8 cellular contexts compared by ENCODE assay signal in the genomic region with DNA sequence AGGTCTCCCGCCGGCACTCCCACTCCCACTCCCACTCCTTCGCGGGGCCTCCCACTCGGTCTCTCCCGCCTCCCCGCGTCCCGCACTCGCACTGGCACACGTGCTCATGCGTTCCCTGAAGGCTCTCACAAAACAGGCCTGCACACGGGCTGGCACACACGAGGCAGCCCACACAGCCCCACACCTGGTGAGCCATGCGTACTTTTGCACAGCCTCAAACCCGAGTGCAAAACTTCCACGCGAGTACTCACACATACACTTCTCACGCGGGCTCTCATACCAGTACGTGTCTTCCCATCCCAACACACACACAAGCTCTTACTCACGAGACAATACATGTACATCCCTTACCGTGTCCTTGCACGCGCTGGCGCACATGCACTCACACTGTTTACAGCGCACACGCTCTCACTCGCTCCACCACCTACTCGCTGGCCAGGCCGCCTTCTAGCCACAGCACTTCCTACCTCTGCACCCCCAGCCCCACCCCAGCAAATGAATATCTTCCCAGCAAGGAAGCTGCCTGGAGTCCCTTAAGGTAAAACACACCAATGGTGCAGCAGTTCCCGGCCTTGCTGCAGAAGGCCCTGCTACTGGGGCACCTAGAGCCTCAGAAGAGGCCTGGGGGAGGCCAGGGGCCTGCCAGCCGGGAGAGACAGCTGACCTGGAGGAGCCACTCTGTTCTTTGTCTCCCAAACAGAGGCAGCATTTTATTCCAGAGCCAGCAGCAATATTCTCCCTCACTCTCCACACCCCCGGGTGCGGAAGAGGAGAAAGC. TPM values are rescaled to one million over a fixed set of nuclear protein-coding genes. Genes with fewer than 3 reads are reported as not detected.
DNase-seq lines count a peak whose midpoint lies in the region; ATAC-seq and TF ChIP-seq lines count a peak whose summit lies in the region.

No MANE protein-coding gene starts in this region.

- no peak for TF ChIP-seq CTCF in right atrium auricular region (IDR thresholded peaks at IDR 0.05)
- TF ChIP-seq CTCF in psoas muscle (IDR thresholded peaks at IDR 0.05), result no peak

- H3K27me3 ChIP-seq in right atrium auricular region, result no peaks in the 10 kb centered on the region
- no peaks in the 10 kb centered on the region for H3K27me3 ChIP-seq in psoas muscle (ENCODE audit: insufficient read depth in 3 of 3, low read length in 2 of 3)

- H3K27ac ChIP-seq in right atrium auricular region, result peak overlapping the region; percentile 89 to 96
- peak overlapping the region; percentile 60 for H3K27ac ChIP-seq in psoas muscle

- peaks cover 69% of the 10 kb centered on the region for H3K27me3 Mint-ChIP-seq in activated naive CD8-positive, alpha-beta T cell treated with anti-CD3 and anti-CD28 coated beads, Interleukin-2, amount 10 ng/mL, durations not matched to agents 7 days and 5 days

- peaks cover 28% of the 10 kb centered on the region for H3K4me1 Mint-ChIP-seq in activated naive CD8-positive, alpha-beta T cell treated with anti-CD3 and anti-CD28 coated beads, Interleukin-2, amount 10 ng/mL, durations not matched to agents 7 days and 5 days

- 35 to 44% (median 38%) methylated on average over 29 to 35 of the region's 35 CpGs for WGBS in psoas muscle, 3 donors

- DNase-seq in activated gamma-delta T cell (lab: John Stamatoyannopoulos, UW), result peak; percentile 17
- DNase-seq in activated gamma-delta T cell treated with Interleukin-2 at 50 U/mL for 16 hours, result no peak
- no peak for DNase-seq in activated naive CD8-positive, alpha-beta T cell treated with anti-CD3 and anti-CD28 coated beads, Interleukin-2, amount 10 ng/mL, durations not matched to agents 7 days and 5 days
- no peak for DNase-seq in right atrium auricular region (ENCODE audit: low spot score)
- peak in 1 of 2 donors; percentile 51 for DNase-seq in psoas muscle
- DNase-seq in stimulated activated naive CD4-positive, alpha-beta T cell treated with Interleukin-2 at 50 U/mL for 16 hours (lab: John Stamatoyannopoulos, UW), result no peak

- H3K4me3 Mint-ChIP-seq in activated naive CD8-positive, alpha-beta T cell treated with anti-CD3 and anti-CD28 coated beads, Interleukin-2, amount 10 ng/mL, durations not matched to agents 7 days and 5 days, result peak overlapping the region; percentile 89

- POLR2A ChIA-PET in activated naive CD8-positive, alpha-beta T cell treated with anti-CD3 and anti-CD28 coated beads, Interleukin-2, amount 10 ng/mL, durations not matched to agents 7 days and 5 days (lab: Charles Lee), result no interaction called here

- H3K9me3 ChIP-seq in right atrium auricular region (no peaks in the 10 kb centered on the region), psoas muscle (no peaks in the 10 kb centered on the region)

- H3K9me3 Mint-ChIP-seq in activated naive CD8-positive, alpha-beta T cell treated with anti-CD3 and anti-CD28 coated beads, Interleukin-2, amount 10 ng/mL, durations not matched to agents 7 days and 5 days, result no peaks in the 10 kb centered on the region

- ATAC-seq in activated naive CD8-positive, alpha-beta T cell treated with anti-CD3 and anti-CD28 coated beads, Interleukin-2, amount 10 ng/mL, durations not matched to agents 7 days and 5 days (ENCODE audit: low read depth), result peak; percentile 44
- peak; percentile 6 to 18 (median 8) for ATAC-seq in psoas muscle
- ATAC-seq in HG03095 (IDR thresholded peaks at IDR 0.05; ENCODE audit: unreplicated experiment), result no peak
- no peak for ATAC-seq in HG03378 (IDR thresholded peaks at IDR 0.05; ENCODE audit: unreplicated experiment)

- H3K4me3 ChIP-seq in right atrium auricular region (peak overlapping the region; percentile 67 to 72), psoas muscle (peak overlapping the region; percentile 67)

- H3K4me1 ChIP-seq in right atrium auricular region (peaks cover 0 to 55% of the 10 kb centered on the region in 2 donors), psoas muscle (peaks cover 52% of the 10 kb centered on the region)

- H3K36me3 Mint-ChIP-seq in activated naive CD8-positive, alpha-beta T cell treated with anti-CD3 and anti-CD28 coated beads, Interleukin-2, amount 10 ng/mL, durations not matched to agents 7 days and 5 days, result no peaks in the 10 kb centered on the region

- H3K36me3 ChIP-seq in right atrium auricular region (peaks cover 2% of the 10 kb centered on the region), psoas muscle (ENCODE audit: insufficient read depth in 1 of 2, low read depth in 1 of 2) (no peaks in the 10 kb centered on the region)

- H3K27ac Mint-ChIP-seq in activated naive CD8-positive, alpha-beta T cell treated with anti-CD3 and anti-CD28 coated beads, Interleukin-2, amount 10 ng/mL, durations not matched to agents 7 days and 5 days, result peak overlapping the region; percentile 74

- intact Hi-C loops in psoas muscle (cut with DNase I), result no loop called here

RNA-seq across cellular contexts. Expression of gene KIFC3, which starts 0.5 kb away (rescaled TPM):
- 1 to 10 TPM; 1.1 to 1.9 TPM for total RNA-seq in activated naive CD8-positive, alpha-beta T cell treated with anti-CD3 and anti-CD28 coated beads, Interleukin-2, amount 10 ng/mL, durations not matched to agents 7 days and 5 days
- 10 to 100 TPM; 40.6 to 59.5 TPM for total RNA-seq in right atrium auricular region
- 10 to 100 TPM in 1 of 4 donors, 1 to 10 TPM in 3; 6.3 to 17.8 (median 7.9) TPM for total RNA-seq in psoas muscle
- 1 to 10 TPM; 3.1 to 7.5 (median 4.3) TPM for polyA plus RNA-seq in psoas muscle

Comparison
In these comparisons a context has a peak if more than half of its experiments do, and no peak if none do; other contexts are left out.
1. ATAC-seq: peak in activated naive CD8-positive, alpha-beta T cell treated with anti-CD3 and anti-CD28 coated beads, Interleukin-2, amount 10 ng/mL, durations not matched to agents 7 days and 5 days (single experiment) and psoas muscle (4 of 4); none in HG03095 (single experiment) and HG03378 (single experiment).